ENCODE assay signal across 1 cellular context in genomic region chr3:137770821-137771399, GRCh38.
TF ChIP-seq lines count a peak whose summit lies in the region.

No MANE protein-coding gene starts in this region.

TF ChIP-seq in HEK293, 187 proteins besides CTCF, POLR2A, EP300 and RAD21 (continued from another document):
- TF ChIP-seq ZNF692 (tag by site-specific recombination; IDR thresholded peaks at IDR 0.05) = no peak
- TF ChIP-seq ZNF202 (tag by site-specific recombination; IDR thresholded peaks at IDR 0.05; ENCODE audit: borderline replicate concordance) = no peak
- TF ChIP-seq PRDM1 (tag by site-specific recombination; IDR thresholded peaks at IDR 0.05) = no peak
- no peak for TF ChIP-seq ZBTB10 (tag by site-specific recombination; IDR thresholded peaks at IDR 0.05)
- no peak for TF ChIP-seq ZBTB6 (tag by site-specific recombination; IDR thresholded peaks at IDR 0.05)
- TF ChIP-seq ZNF23 (tag by site-specific recombination; IDR thresholded peaks at IDR 0.05; ENCODE audit: borderline replicate concordance) = no peak
- no peak for TF ChIP-seq ZNF658 (tag by site-specific recombination; IDR thresholded peaks at IDR 0.05)
- TF ChIP-seq GLIS2 (tag by site-specific recombination; IDR thresholded peaks at IDR 0.05) = 0 out of 2 replicates have a peak, but pooled peaks have one; percentile 21
- TF ChIP-seq ZFHX2 (tag by site-specific recombination; conservative IDR thresholded peaks at IDR 0.05) = no peak
- TF ChIP-seq ZNF341 (tag by site-specific recombination; IDR thresholded peaks at IDR 0.05; ENCODE audit: low read depth) = 0 out of 2 replicates have a peak, but pooled peaks have one; percentile 19
- TF ChIP-seq GLIS1 (tag by site-specific recombination; IDR thresholded peaks at IDR 0.05) = peak; percentile 65
- no peak for TF ChIP-seq ZNF837 (tag by site-specific recombination; IDR thresholded peaks at IDR 0.05)
- TF ChIP-seq ZBTB8A (tag by site-specific recombination; IDR thresholded peaks at IDR 0.05) = peak; percentile 54
